30 cellular contexts compared by ENCODE assay signal in genomic region chr1:3340548-3341235, GRCh38.
"Had no signal": no experiment of that assay in that cellular context is flagged by ENCODE, and none has a peak within 500 bp of the region (broad histone marks: within the 10 kb centered on the region; RNA-seq: fewer than 3 reads in every experiment).

No MANE protein-coding gene starts in this region.

- H3K4me3 Mint-ChIP-seq: immature natural killer cell; naive thymus-derived CD8-positive, alpha-beta T cell; nephron; neural crest cell; stimulated activated memory B cell treated with anti-CD40 and anti-IgM and Interleukin-4, amounts not matched to agents 10 μg/mL and 1 μg/mL and 100 μg/mL, for 72 hours; stimulated activated naive CD8-positive, alpha-beta T cell treated with anti-CD3 and anti-CD28 coated beads, Interleukin-15, amount 100 ng/mL, for 72 hours had no signal

- ATAC-seq: left colon; left lung; lower lobe of right lung; naive thymus-derived CD8-positive, alpha-beta T cell; stimulated activated memory B cell treated with anti-CD40 and anti-IgM and Interleukin-4, amounts not matched to agents 10 μg/mL and 1 μg/mL and 100 μg/mL, for 72 hours; stimulated activated naive CD8-positive, alpha-beta T cell treated with anti-CD3 and anti-CD28 coated beads, Interleukin-15, amount 100 ng/mL, for 72 hours had no signal

- H3K27ac ChIP-seq: left lung, lower lobe of right lung, neutrophil, ovary, right atrium auricular region, right lobe of liver, transverse colon, upper lobe of left lung, vagina had no signal

- H3K4me1 ChIP-seq: left lung, lower lobe of right lung, right atrium auricular region, right lobe of liver, transverse colon, vagina had no signal

- H3K36me3 ChIP-seq: left lung, lower lobe of right lung, neutrophil, ovary, right atrium auricular region, right lobe of liver, transverse colon, upper lobe of left lung, vagina had no signal

- H3K27me3 ChIP-seq: neutrophil, ovary, right atrium auricular region, right lobe of liver, transverse colon, upper lobe of left lung, vagina had no signal

- H3K4me1 Mint-ChIP-seq: immature natural killer cell; naive thymus-derived CD8-positive, alpha-beta T cell; nephron; stimulated activated memory B cell treated with anti-CD40 and anti-IgM and Interleukin-4, amounts not matched to agents 10 μg/mL and 1 μg/mL and 100 μg/mL, for 72 hours; stimulated activated naive CD8-positive, alpha-beta T cell treated with anti-CD3 and anti-CD28 coated beads, Interleukin-15, amount 100 ng/mL, for 72 hours had no signal

- DNase-seq: hippocampal formation; immature natural killer cell; kidney; left colon; lower lobe of right lung; mammary epithelial cell; mesenchymal stem cell; naive thymus-derived CD8-positive, alpha-beta T cell; occipital lobe; ovary; posterior cingulate gyrus; right lobe of liver; stimulated activated CD4-positive, alpha-beta T cell treated with anti-CD3 and anti-CD28 coated beads, Interleukin-1b, Interleukin-23, amount 100 ng/mL, for 48 hours; stimulated activated CD4-positive, alpha-beta T cell treated with anti-CD3 and anti-CD28 coated beads, Interleukin-2, amount 100 ng/mL, for 48 hours; stimulated activated CD4-positive, alpha-beta T cell treated with anti-CD3 and anti-CD28 coated beads, Interleukin-4, amount 100 ng/mL, for 4 hours; stimulated activated CD8-positive, alpha-beta memory T cell treated with anti-CD3 and anti-CD28 coated beads, Interleukin-4, amount 100 ng/mL, for 48 hours; stimulated activated naive CD4-positive, alpha-beta T cell treated with Interleukin-2 at 50 U/mL for 16 hours; stimulated activated naive CD8-positive, alpha-beta T cell treated with anti-CD3 and anti-CD28 coated beads, Interleukin-15, amount 100 ng/mL, for 72 hours; substantia nigra; transverse colon had no signal

- H3K27ac Mint-ChIP-seq: immature natural killer cell; naive thymus-derived CD8-positive, alpha-beta T cell; stimulated activated memory B cell treated with anti-CD40 and anti-IgM and Interleukin-4, amounts not matched to agents 10 μg/mL and 1 μg/mL and 100 μg/mL, for 72 hours; stimulated activated naive CD8-positive, alpha-beta T cell treated with anti-CD3 and anti-CD28 coated beads, Interleukin-15, amount 100 ng/mL, for 72 hours had no signal

- H3K4me3 ChIP-seq: left lung, lower lobe of right lung, ovary, right atrium auricular region, right lobe of liver, smooth muscle cell, transverse colon, upper lobe of left lung, vagina had no signal

- H3K27me3 Mint-ChIP-seq: stimulated activated memory B cell treated with anti-CD40 and anti-IgM and Interleukin-4, amounts not matched to agents 10 μg/mL and 1 μg/mL and 100 μg/mL, for 72 hours; stimulated activated naive CD8-positive, alpha-beta T cell treated with anti-CD3 and anti-CD28 coated beads, Interleukin-15, amount 100 ng/mL, for 72 hours had no signal

- FAIRE-seq: islet of Langerhans, kidney had no signal

- H3K9me3 ChIP-seq: neutrophil, right lobe of liver had no signal

- H3K36me3 Mint-ChIP-seq: stimulated activated memory B cell treated with anti-CD40 and anti-IgM and Interleukin-4, amounts not matched to agents 10 μg/mL and 1 μg/mL and 100 μg/mL, for 72 hours had no signal

- H3K4me2 ChIP-seq: smooth muscle cell had no signal
